8 cellular contexts compared by ENCODE assay signal in the genomic region with DNA sequence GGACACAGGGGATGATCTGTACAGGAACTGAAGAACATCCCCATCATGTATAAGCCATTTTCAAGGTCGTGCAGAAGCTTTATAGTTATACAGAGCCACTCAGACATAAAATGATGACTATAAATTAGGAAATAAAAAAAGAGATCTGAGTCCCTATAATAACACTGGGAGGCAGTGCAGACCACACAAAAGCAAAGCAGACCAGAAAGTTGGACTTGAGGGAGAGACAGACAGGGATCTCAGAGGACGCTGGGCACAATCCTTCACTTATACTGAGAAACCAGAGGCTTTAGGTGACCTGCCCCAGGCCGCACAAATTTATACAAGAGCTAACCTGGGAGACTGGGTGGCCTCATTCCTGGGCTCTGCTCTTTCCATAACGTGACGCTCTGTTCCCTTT.
DNase-seq lines count a peak whose midpoint lies in the region; ATAC-seq and TF ChIP-seq lines count a peak whose summit lies in the region.

No MANE protein-coding gene starts in this region.

- intact Hi-C loops in sciatic nerve (cut with DNase I): loop anchor here (10.0 kb wide), 1 partner anchor 515 kb away; no protein-coding TSS in a partner anchor
- intact Hi-C loops in transverse colon (cut with DNase I; ENCODE audit: low total_unique reads): no loop called here
- intact Hi-C loops in aorta (cut with DNase I): loop anchor here in 1 of 2 donors (10.0 kb wide), 1 partner anchor 515 kb away; no protein-coding TSS in a partner anchor

- peak; percentile 74 for ATAC-seq in sciatic nerve
- no peak for ATAC-seq in HG03196 (IDR thresholded peaks at IDR 0.05; ENCODE audit: unreplicated experiment)
- ATAC-seq in aorta (ENCODE audit: low FRiP score): no peak

- H3K27me3 ChIP-seq in transverse colon: no peaks in the 10 kb centered on the region
- H3K27me3 ChIP-seq in aorta (ENCODE audit: control insufficient read depth in 1 of 2, insufficient read depth in 2 of 2, low read length in 1 of 2): no peaks in the 10 kb centered on the region

- TF ChIP-seq EP300 in transverse colon (IDR thresholded peaks at IDR 0.05; ENCODE audit: low read depth): no peak

- in situ Hi-C loops in transverse colon (cut with MboI; ENCODE audit: low pct_ligation_motif_present in 1 of 4, low pct_unique_long_range_greater_than_20kb in 1 of 4, low sequenced_read_pairs in 3 of 4): no loop called here

- H3K9me3 ChIP-seq in transverse colon (no peaks in the 10 kb centered on the region), aorta (ENCODE audit: control insufficient read depth, low read length) (no peaks in the 10 kb centered on the region)

- 42 to 55% methylated on average over 4 to 5 of the region's 5 CpGs for WGBS in transverse colon (ENCODE audit: low coverage in 1 of 2), 2 donors
- 25 to 29% methylated on average over 5 of the region's 5 CpGs for WGBS in aorta, 2 donors

- H3K27ac ChIP-seq in transverse colon (no peak overlapping the region), aorta (ENCODE audit: low read depth in 1 of 2, low read length in 2 of 2) (no peak overlapping the region)

- DNase-seq in A172 (ENCODE audit: low spot score): peak; percentile 11
- peak; percentile 19 for DNase-seq in SK-N-DZ (ENCODE audit: low spot score)
- DNase-seq in fibroblast of villous mesenchyme (ENCODE audit: low read depth): peak; percentile 42
- no peak for DNase-seq in sciatic nerve (ENCODE audit: low spot score)
- no peak for DNase-seq in transverse colon
- no peak for DNase-seq in aorta

- H3K4me3 ChIP-seq in fibroblast of villous mesenchyme (ENCODE audit: low read depth, low read length): no peak overlapping the region
- no peak overlapping the region for H3K4me3 ChIP-seq in transverse colon
- H3K4me3 ChIP-seq in aorta (ENCODE audit: low read length in 2 of 2): no peak overlapping the region

- peak; percentile 33; the same call in 1 of the 3 replicates for TF ChIP-seq CTCF in GM12872 (IDR thresholded peaks at IDR 0.05; ENCODE audit: insufficient read depth, low read depth, low read length)
- TF ChIP-seq CTCF in fibroblast of villous mesenchyme (IDR thresholded peaks at IDR 0.05; ENCODE audit: insufficient read depth, low read depth, low read length): peak; percentile 42
- peak in 2 of 5 experiments; percentile 5 to 17 for TF ChIP-seq CTCF in transverse colon (IDR thresholded peaks at IDR 0.05)

- H3K4me1 ChIP-seq in transverse colon (no peaks in the 10 kb centered on the region), aorta (ENCODE audit: control insufficient read depth in 1 of 2, insufficient read depth in 2 of 2, low read length in 2 of 2) (no peaks in the 10 kb centered on the region)

- H3K36me3 ChIP-seq in transverse colon: no peaks in the 10 kb centered on the region
- no peaks in the 10 kb centered on the region for H3K36me3 ChIP-seq in aorta (ENCODE audit: control insufficient read depth in 1 of 2, insufficient read depth in 2 of 2, low read length in 1 of 2)

- TF ChIP-seq POLR2A in transverse colon (IDR thresholded peaks at IDR 0.05): no peak

Comparison
In these comparisons a context has a peak if more than half of its experiments do, and no peak if none do; other contexts are left out.
1. DNase-seq: peak in A172 (single experiment), SK-N-DZ (single experiment) and fibroblast of villous mesenchyme (single experiment); none in sciatic nerve (single experiment), transverse colon (single experiment) and aorta (0 of 2).